Comparison of ENCODE assay signal across 9 cellular contexts in genomic region chr18:79856119-79857080, GRCh38. TPM values are rescaled to one million over a fixed set of nuclear protein-coding genes. Genes with fewer than 3 reads are reported as not detected.
DNase-seq lines count a peak whose midpoint lies in the region; ATAC-seq, FAIRE-seq and TF ChIP-seq lines count a peak whose summit lies in the region.
"Had no signal": no experiment of that assay in that cellular context is flagged by ENCODE, and none has a peak within 500 bp of the region (broad histone marks: within the 10 kb centered on the region; RNA-seq: fewer than 3 reads in every experiment).

No MANE protein-coding gene starts in this region.

- no peak overlapping the region for H3K18ac ChIP-seq in IMR-90 (ENCODE audit: low read depth, low read length)

- peak overlapping the region; percentile 78 for H2AFZ ChIP-seq in IMR-90 (replicated peaks; ENCODE audit: low read length, poor library complexity)
- no peak overlapping the region for H2AFZ ChIP-seq in HepG2 (ENCODE audit: low read length)

- TF ChIP-seq RAD21 in IMR-90 (IDR thresholded peaks at IDR 0.05; ENCODE audit: low read length) (no peak), HepG2 (CRISPR knock-in tag; IDR thresholded peaks at IDR 0.05) (no peak)

- H3K27me3 Mint-ChIP-seq in activated CD8-positive, alpha-beta T cell treated with anti-CD3 and anti-CD28 coated beads, Interleukin-2, amount 10 ng/mL, durations not matched to agents 7 days and 5 days (ENCODE audit: low read depth), result peaks cover 2% of the 10 kb centered on the region

- no peak overlapping the region for H3K14ac ChIP-seq in IMR-90 (replicated peaks; ENCODE audit: low read depth, low read length)

- H2BK15ac ChIP-seq in IMR-90 (ENCODE audit: low read depth, low read length), result no peak overlapping the region

- no peaks in the 10 kb centered on the region for H3K36me3 Mint-ChIP-seq in activated CD8-positive, alpha-beta T cell treated with anti-CD3 and anti-CD28 coated beads, Interleukin-2, amount 10 ng/mL, durations not matched to agents 7 days and 5 days (ENCODE audit: low read depth)
- H3K36me3 Mint-ChIP-seq: CD8-positive, alpha-beta memory T cell had no signal

- H3K4ac ChIP-seq in IMR-90 (ENCODE audit: low read depth, low read length), result no peak overlapping the region; the same call in 1 of the 2 replicates

- H3K23ac ChIP-seq in IMR-90 (ENCODE audit: low read depth, low read length), result no peak overlapping the region

- intact Hi-C loops in IMR-90 (cut with micrococcal nuclease), result no loop called here
- intact Hi-C loops in HepG2 (cut with micrococcal nuclease; ENCODE audit: unreplicated experiment), result no loop called here

- BruUV-seq in IMR-90 (replicated peaks; lab: Mats Ljungman, UMichigan), result no TSS peak
- no TSS peak for BruUV-seq in HepG2 (replicated peaks; lab: Mats Ljungman, UMichigan)

- TF ChIP-seq CTCF in IMR-90 (conservative IDR thresholded peaks at IDR 0.05; ENCODE audit: low read depth, low read length) (no peak), HepG2 (CRISPR knock-in tag; IDR thresholded peaks at IDR 0.05) (no peak), BE2C (IDR thresholded peaks at IDR 0.05; ENCODE audit: low read depth, low read length) (no peak)

- ATAC-seq in IMR-90 (ENCODE audit: low read depth) (peak; percentile 39), HepG2 (peak; percentile 15), GM18520 (IDR thresholded peaks at IDR 0.05; ENCODE audit: unreplicated experiment) (no peak)
- ATAC-seq in activated CD8-positive, alpha-beta T cell treated with anti-CD3 and anti-CD28 coated beads, Interleukin-2, amount 10 ng/mL, durations not matched to agents 7 days and 5 days, result peak; percentile 15

- no peak overlapping the region for H4K91ac ChIP-seq in IMR-90 (ENCODE audit: insufficient read depth, low read depth, low read length)

- no peak overlapping the region for H2BK5ac ChIP-seq in IMR-90 (ENCODE audit: low read depth, low read length, poor library complexity, severe bottlenecking)

- no peak overlapping the region for H4K8ac ChIP-seq in IMR-90 (ENCODE audit: low read depth in 2 of 2, low read length in 2 of 2)

- H3K9me1 ChIP-seq in IMR-90 (ENCODE audit: insufficient read depth, low read length), result peaks cover 3% of the 10 kb centered on the region

- TF ChIP-seq POLR2A in IMR-90 (IDR thresholded peaks at IDR 0.05; ENCODE audit: low read depth, low read length) (no peak), HepG2 (IDR thresholded peaks at IDR 0.05; ENCODE audit: insufficient read depth in 1 of 2, low read depth in 2 of 2, low read length in 2 of 2) (no peak)

- H3K27ac ChIP-seq in IMR-90 (ENCODE audit: insufficient read depth, low read length), result no peak overlapping the region
- no peak overlapping the region for H3K27ac ChIP-seq in HepG2 (ENCODE audit: extremely low read length, insufficient read depth, low read length)

- H3K56ac ChIP-seq in IMR-90 (ENCODE audit: extremely low read depth, insufficient read depth, low read length), result no peak overlapping the region

- 54% methylated on average over 18 of the region's 29 CpGs; no CpG with 5 or more reads in 1 of the 2 experiments for WGBS in IMR-90 (ENCODE audit: extremely low coverage in 2 of 2, insufficient read length in 1 of 2), 2 experiments
- WGBS in HepG2 (ENCODE audit: low lambda C conversion rate), result 22% methylated on average over 20 of the region's 29 CpGs

- H2AK9ac ChIP-seq in IMR-90 (replicated peaks; ENCODE audit: low read depth, low read length, poor library complexity), result peak overlapping the region; percentile 10

- H3K27me3 ChIP-seq in IMR-90 (ENCODE audit: control insufficient read depth, insufficient read depth, low read length), result no peaks in the 10 kb centered on the region
- H3K27me3 ChIP-seq in HepG2 (ENCODE audit: control insufficient read depth in 1 of 2, insufficient read depth in 2 of 2, low read length in 2 of 2), result peaks cover 1 to 38% of the 10 kb centered on the region in 2 experiments; a peak in 4 of 5 replicates
- H3K27me3 ChIP-seq in BE2C, result no peaks in the 10 kb centered on the region

- in situ Hi-C loops in IMR-90 (cut with MboI; ENCODE audit: low sequenced_read_pairs), result no loop called here
- in situ Hi-C loops in HepG2 (cut with HindIII; ENCODE audit: extremely low pct_ligation_motif_present, low pct_unique_long_range_greater_than_20kb), result no loop called here

- POLR2A ChIA-PET in IMR-90 (lab: Charles Lee; ENCODE audit: unreplicated experiment), result no interaction called here
- POLR2A ChIA-PET in activated CD8-positive, alpha-beta T cell treated with anti-CD3 and anti-CD28 coated beads, Interleukin-2, amount 10 ng/mL, durations not matched to agents 7 days and 5 days (lab: Charles Lee), result no interaction called here
- POLR2A ChIA-PET in HepG2 (lab: Yijun Ruan, JAX), result no interaction called here

- H3K9ac ChIP-seq in IMR-90 (ENCODE audit: low read depth, low read length), result no peak overlapping the region
- H3K9ac ChIP-seq in HepG2 (ENCODE audit: insufficient read depth, low read depth, low read length), result no peak overlapping the region

- H4K20me1 ChIP-seq in IMR-90 (ENCODE audit: insufficient read depth, low read length) (no peaks in the 10 kb centered on the region), HepG2 (ENCODE audit: insufficient read depth, low read length) (no peaks in the 10 kb centered on the region)

- H3K36me3 ChIP-seq in IMR-90 (ENCODE audit: control insufficient read depth, insufficient read depth, low read length), result no peaks in the 10 kb centered on the region
- H3K36me3 ChIP-seq in HepG2 (replicated peaks in 1 of 2; ENCODE audit: control insufficient read depth in 1 of 2, insufficient read depth in 2 of 2, low read length in 2 of 2), result no peaks in the 10 kb centered on the region
- no peaks in the 10 kb centered on the region for H3K36me3 ChIP-seq in BE2C

- H3K4me2 ChIP-seq in IMR-90 (ENCODE audit: low read depth, low read length) (no peak overlapping the region), HepG2 (ENCODE audit: low read depth, low read length) (peak overlapping the region; percentile 61)

- no peaks in the 10 kb centered on the region for H3K79me1 ChIP-seq in IMR-90 (ENCODE audit: low read depth in 1 of 2, low read length in 2 of 2)

- no peaks in the 10 kb centered on the region for H3K4me1 Mint-ChIP-seq in activated CD8-positive, alpha-beta T cell treated with anti-CD3 and anti-CD28 coated beads, Interleukin-2, amount 10 ng/mL, durations not matched to agents 7 days and 5 days (ENCODE audit: low read depth)

- TF ChIP-seq EP300 in HepG2 (IDR thresholded peaks at IDR 0.05; ENCODE audit: low read depth in 2 of 2, low read length in 2 of 2) (no peak), HepG2 (CRISPR knock-in tag; IDR thresholded peaks at IDR 0.05; ENCODE audit: borderline replicate concordance) (no peak)

- no peak overlapping the region for H2AK5ac ChIP-seq in IMR-90 (ENCODE audit: low read depth, low read length)

- H4K5ac ChIP-seq in IMR-90 (ENCODE audit: low read depth, low read length), result no peak overlapping the region

- no peaks in the 10 kb centered on the region for H3K79me2 ChIP-seq in HepG2 (ENCODE audit: insufficient read depth, low read length)

- DNase-seq in activated effector memory CD4-positive, alpha-beta T cell treated with anti-CD3 and anti-CD28 coated beads, Interleukin-2, amount 50 U/mL, for 16 hours, result peak; percentile 58
- DNase-seq in activated effector memory CD4-positive, alpha-beta T cell treated with Interleukin-2 at 50 U/mL for 16 hours, result no peak
- DNase-seq in IMR-90, result peak; percentile 25
- peak; percentile 24 for DNase-seq in activated CD8-positive, alpha-beta T cell treated with anti-CD3 and anti-CD28 coated beads, Interleukin-2, amount 10 ng/mL, durations not matched to agents 7 days and 5 days
- DNase-seq in HepG2 (ENCODE audit: low spot score), result no peak
- no peak for DNase-seq in BE2C
- no peak for DNase-seq in A172 (ENCODE audit: low spot score)

- H2BK20ac ChIP-seq in IMR-90 (ENCODE audit: low read depth, low read length), result no peak overlapping the region

- no peak overlapping the region for H3K4me3 ChIP-seq in IMR-90 (ENCODE audit: insufficient read depth, low read depth, low read length)
- H3K4me3 ChIP-seq in HepG2 (replicated peaks in 1 of 3; ENCODE audit: insufficient read depth in 1 of 3, low read depth in 2 of 3, low read length in 3 of 3), result peak overlapping the region in 1 of 3 experiments; percentile 45; a peak in 1 of 6 replicates
- no peak overlapping the region for H3K4me3 ChIP-seq in BE2C (ENCODE audit: low read depth, low read length)

- CTCF ChIA-PET in IMR-90 (lab: Yijun Ruan, JAX), result no interaction called here
- CTCF ChIA-PET in activated CD8-positive, alpha-beta T cell treated with anti-CD3 and anti-CD28 coated beads, Interleukin-2, amount 10 ng/mL, durations not matched to agents 7 days and 5 days (lab: Charles Lee), result interaction anchor here (0.7 kb wide), 1 partner anchor 513 kb away, joined by 3 read pairs; no protein-coding TSS in a partner anchor
- CTCF ChIA-PET in HepG2 (lab: Yijun Ruan, JAX; ENCODE audit: low intra/inter-chr PET ratio, low total read pairs), result no interaction called here

- no peaks in the 10 kb centered on the region; the same call in 1 of the 2 replicates for H3K9me3 ChIP-seq in IMR-90 (ENCODE audit: control insufficient read depth, insufficient read depth, low read length)
- H3K9me3 ChIP-seq in HepG2 (ENCODE audit: low read length), result no peaks in the 10 kb centered on the region
- no peaks in the 10 kb centered on the region for H3K9me3 ChIP-seq in BE2C

- no peak overlapping the region for H2BK120ac ChIP-seq in IMR-90 (ENCODE audit: low read depth, low read length)

- no peak overlapping the region for H3K27ac Mint-ChIP-seq in activated CD8-positive, alpha-beta T cell treated with anti-CD3 and anti-CD28 coated beads, Interleukin-2, amount 10 ng/mL, durations not matched to agents 7 days and 5 days

- peaks cover 2% of the 10 kb centered on the region; the same call in 1 of the 2 replicates for H3K4me1 ChIP-seq in IMR-90 (ENCODE audit: control insufficient read depth, insufficient read depth, low read length)
- H3K4me1 ChIP-seq in HepG2 (ENCODE audit: insufficient read depth, low read length), result peaks cover 19% of the 10 kb centered on the region
- no peaks in the 10 kb centered on the region for H3K4me1 ChIP-seq in BE2C

- H3K9me3 Mint-ChIP-seq in activated CD8-positive, alpha-beta T cell treated with anti-CD3 and anti-CD28 coated beads, Interleukin-2, amount 10 ng/mL, durations not matched to agents 7 days and 5 days (ENCODE audit: insufficient read depth), result peaks cover under 1% of the 10 kb centered on the region

- no peak overlapping the region for H3K4me3 Mint-ChIP-seq in activated CD8-positive, alpha-beta T cell treated with anti-CD3 and anti-CD28 coated beads, Interleukin-2, amount 10 ng/mL, durations not matched to agents 7 days and 5 days
- H3K4me3 Mint-ChIP-seq: CD8-positive, alpha-beta memory T cell had no signal

- dilution Hi-C loops in IMR-90 (cut with HindIII; ENCODE audit: low sequenced_read_pairs, unreplicated experiment), result no loop called here

- FAIRE-seq in HepG2 (lab: Jason Lieb, UNC), result no peak

RNA-seq across cellular contexts. Expression of gene KCNG2, which starts 58.7 kb away (rescaled TPM):
- total RNA-seq in IMR-90 (2012; rRNA removed) (not detected in 2 replicates), HepG2 (2016; rRNA removed; fragmentation: Illumina TruSeq; extraction: Trizol) (not detected in 2 replicates)
- polyA plus RNA-seq in IMR-90 (2012; rRNA removed) (0.09 TPM in 1 of 2 replicates, not detected in the other), HepG2 (2011; rRNA removed) (not detected in 2 replicates)
- polyA plus RNA-seq in IMR-90 (2012; cell fraction: cytosol; rRNA removed), result 0.16 TPM in 1 of 2 replicates, not detected in the other
- polyA plus RNA-seq in IMR-90 (2012; cell fraction: nucleus; rRNA removed; ENCODE audit: low replicate concordance), result 0.07 TPM in 1 of 2 replicates, not detected in the other
- total RNA-seq in activated CD8-positive, alpha-beta T cell treated with anti-CD3 and anti-CD28 coated beads, Interleukin-2, amount 10 ng/mL, durations not matched to agents 7 days and 5 days, result not detected
- total RNA-seq in HepG2 (2016; cell fraction: cytosol; rRNA removed; fragmentation: Illumina TruSeq; extraction: Trizol; ENCODE audit: low read depth), result not detected in 2 replicates
- total RNA-seq in HepG2 (2016; cell fraction: insoluble cytoplasmic fraction; rRNA removed; fragmentation: Illumina TruSeq; extraction: Trizol), result not detected in 2 replicates
- not detected in 2 replicates for total RNA-seq in HepG2 (2016; cell fraction: membrane; rRNA removed; fragmentation: Illumina TruSeq; extraction: Trizol)
- total RNA-seq in HepG2 (2016; cell fraction: nucleus; rRNA removed; fragmentation: Illumina TruSeq; extraction: Trizol), result not detected in 2 replicates
- not detected in 2 replicates for polyA plus RNA-seq in HepG2 (2011; cell fraction: cytosol; rRNA removed)
- 0.14 TPM in 1 of 2 replicates, not detected in the other for polyA plus RNA-seq in HepG2 (2011; cell fraction: nucleus; rRNA removed)
- polyA plus RNA-seq in HepG2 (2012), result 0.13 and 0.20 TPM in 2 replicates
- polyA plus RNA-seq in HepG2 (2016; cell fraction: cytosol; fragmentation: Illumina TruSeq; extraction: Trizol; ENCODE audit: low read depth), result not detected in 2 replicates
- not detected in 2 replicates for polyA plus RNA-seq in HepG2 (2016; cell fraction: insoluble cytoplasmic fraction; fragmentation: Illumina TruSeq; extraction: Trizol; ENCODE audit: low read depth)
- not detected in 2 replicates for polyA plus RNA-seq in HepG2 (2016; cell fraction: membrane; fragmentation: Illumina TruSeq; extraction: Trizol; ENCODE audit: low read depth)
- not detected in 2 replicates for polyA plus RNA-seq in HepG2 (2016; cell fraction: nucleus; fragmentation: Illumina TruSeq; extraction: Trizol; ENCODE audit: insufficient read depth, low read depth)
- 0.16 TPM in 1 of 2 replicates, not detected in the other for polyA minus RNA-seq in HepG2 (2011; rRNA and poly(A)+ RNA removed; ENCODE audit: low replicate concordance)
- not detected in 2 replicates for polyA minus RNA-seq in HepG2 (2011; cell fraction: cytosol; rRNA and poly(A)+ RNA removed)
- polyA minus RNA-seq in HepG2 (2011; cell fraction: nucleus; rRNA and poly(A)+ RNA removed), result not detected in 2 replicates
- polyA plus RNA-seq in BE2C (2012; ENCODE audit: insufficient read depth, insufficient read length, low read depth), result 2.8 TPM
- total RNA-seq in A172 (2014; rRNA removed; shearing (Covaris generic)), result not detected in 2 replicates
- total RNA-seq: CD8-positive, alpha-beta memory T cell had no signal
- polyA plus RNA-seq: CD8-positive, alpha-beta memory T cell had no signal

Comparison
In these comparisons a context has a peak if more than half of its experiments do, and no peak if none do; other contexts are left out.
1. DNase-seq: peak in activated effector memory CD4-positive, alpha-beta T cell treated with anti-CD3 and anti-CD28 coated beads, Interleukin-2, amount 50 U/mL, for 16 hours (single experiment), IMR-90 (single experiment) and activated CD8-positive, alpha-beta T cell treated with anti-CD3 and anti-CD28 coated beads, Interleukin-2, amount 10 ng/mL, durations not matched to agents 7 days and 5 days (single experiment); none in activated effector memory CD4-positive, alpha-beta T cell treated with Interleukin-2 at 50 U/mL for 16 hours (single experiment), HepG2 (single experiment), BE2C (single experiment) and A172 (single experiment).